ENCODE assay signal across 25 cellular contexts in genomic region chr17:65290041-65290440, GRCh38.
A peak's percentile ranks its signal among the peaks of the same experiment; 100 is the strongest.
DNase-seq lines count a peak whose midpoint lies in the region; ATAC-seq, FAIRE-seq and TF ChIP-seq lines count a peak whose summit lies in the region.
"Had no signal": no experiment of that assay in that cellular context is flagged by ENCODE, and none has a peak within 500 bp of the region (broad histone marks: within the 10 kb centered on the region; RNA-seq: fewer than 3 reads in every experiment).

No MANE protein-coding gene starts in this region.

- peaks cover 5% of the 10 kb centered on the region for H3K4me1 Mint-ChIP-seq in activated T-helper 17 cell treated with anti-CD3 and anti-CD28 coated beads, Interleukin-2, amount 50 U/mL, for 72 hours

- peak; percentile 58 for FAIRE-seq in endothelial cell of umbilical vein (lab: Jason Lieb, UNC)
- FAIRE-seq: A549, GM12891 had no signal

- POLR2A ChIA-PET in endothelial cell of umbilical vein (lab: Charles Lee) (no interaction called here), HEK293T (lab: Yijun Ruan, JAX) (no interaction called here)

- peaks cover 7% of the 10 kb centered on the region for H3K27me3 Mint-ChIP-seq in activated T-helper 17 cell treated with anti-CD3 and anti-CD28 coated beads, Interleukin-2, amount 50 U/mL, for 72 hours

- no peaks in the 10 kb centered on the region for H4K20me1 ChIP-seq in endothelial cell of umbilical vein (replicated peaks; ENCODE audit: control insufficient read depth, extremely low read depth, insufficient read depth, low read length)
- H4K20me1 ChIP-seq: BLaER1 treated with 17β-estradiol and CSF1 and Interleukin-3, amounts not matched to agents 10 nM and 100 nM had no signal

- intact Hi-C loops in endothelial cell of umbilical vein (cut with micrococcal nuclease), result loop anchor here (5.0 kb wide), 1 partner anchor 627 kb away; no protein-coding TSS in a partner anchor
- intact Hi-C loops in mucosa of descending colon (cut with DNase I, micrococcal nuclease), result no loop called here

- CTCF ChIA-PET in endothelial cell of umbilical vein (lab: Charles Lee), result interaction anchor here (7.6 kb wide), 1 partner anchor 875 kb away, joined by 119 read pairs; no protein-coding TSS in a partner anchor
- CTCF ChIA-PET in HEK293T (lab: Yijun Ruan, JAX), result no interaction called here

- no peak overlapping the region for H3K27ac ChIP-seq in endothelial cell of umbilical vein (ENCODE audit: insufficient read depth, low read depth, low read length)
- H3K27ac ChIP-seq: A549; BLaER1 treated with 17β-estradiol and CSF1 and Interleukin-3, amounts not matched to agents 10 nM and 100 nM; RWPE1 had no signal

- H3K4me1 ChIP-seq in endothelial cell of umbilical vein (ENCODE audit: control insufficient read depth, extremely low read depth, insufficient read depth, low read length) (peaks cover 24% of the 10 kb centered on the region), mucosa of descending colon (ENCODE audit: low read depth) (peaks cover 19% of the 10 kb centered on the region)
- H3K4me1 ChIP-seq: A549 had no signal

- no TSS peak for BruUV-seq in endothelial cell of umbilical vein (replicated peaks; lab: Mats Ljungman, UMichigan)

- H3K27me3 ChIP-seq in endothelial cell of umbilical vein (ENCODE audit: control insufficient read depth in 2 of 2, insufficient read depth in 2 of 2, low read length in 2 of 2), result no peaks in the 10 kb centered on the region
- H3K27me3 ChIP-seq: BLaER1 treated with 17β-estradiol and CSF1 and Interleukin-3, amounts not matched to agents 10 nM and 100 nM; MG63 had no signal

- TF ChIP-seq POLR2A in endothelial cell of umbilical vein (IDR thresholded peaks at IDR 0.05; ENCODE audit: low read depth, low read length), result no peak

- peak overlapping the region; percentile 50 for H3K4me2 ChIP-seq in endothelial cell of umbilical vein (ENCODE audit: insufficient read depth, low read length)
- H3K4me2 ChIP-seq: A549; BLaER1 treated with 17β-estradiol and CSF1 and Interleukin-3, amounts not matched to agents 10 nM and 100 nM had no signal

- peaks cover under 1% of the 10 kb centered on the region for H3K9me3 Mint-ChIP-seq in activated T-helper 17 cell treated with anti-CD3 and anti-CD28 coated beads, Interleukin-2, amount 50 U/mL, for 72 hours
- H3K9me3 Mint-ChIP-seq: CD4-positive, alpha-beta T cell; HFFc6 had no signal

- H3K9me3 ChIP-seq in endothelial cell of umbilical vein (replicated peaks; ENCODE audit: control insufficient read depth, insufficient read depth, low read length) (no peaks in the 10 kb centered on the region), mucosa of descending colon (no peaks in the 10 kb centered on the region)
- H3K9me3 ChIP-seq: A549; BLaER1 treated with 17β-estradiol and CSF1 and Interleukin-3, amounts not matched to agents 10 nM and 100 nM; MG63 had no signal

- H3K9ac ChIP-seq in endothelial cell of umbilical vein (replicated peaks; ENCODE audit: extremely low read depth, insufficient read depth, low read length), result no peak overlapping the region
- H3K9ac ChIP-seq: BLaER1 treated with 17β-estradiol and CSF1 and Interleukin-3, amounts not matched to agents 10 nM and 100 nM had no signal

- no peak overlapping the region for H3K4me3 Mint-ChIP-seq in activated T-helper 17 cell treated with anti-CD3 and anti-CD28 coated beads, Interleukin-2, amount 50 U/mL, for 72 hours
- H3K4me3 Mint-ChIP-seq: CD4-positive, alpha-beta T cell; HFFc6 had no signal

- H3K79me2 ChIP-seq in endothelial cell of umbilical vein (ENCODE audit: control insufficient read depth, insufficient read depth, low read length), result no peaks in the 10 kb centered on the region

- ATAC-seq in mucosa of descending colon, result peak; percentile 75
- ATAC-seq in activated T-helper 17 cell treated with anti-CD3 and anti-CD28 coated beads, Interleukin-2, amount 50 U/mL, for 72 hours (replicated peaks), result no peak
- ATAC-seq: A549 had no signal

- DNase-seq in LoVo (ENCODE audit: low spot score) (peak; percentile 52), endothelial cell of umbilical vein (ENCODE audit: low read depth, low spot score) (peak; percentile 47), mucosa of descending colon (peak in 1 of 3 donors; percentile 71), SHP77 (lab: John Stamatoyannopoulos, UW) (no peak), HEK293T (ENCODE audit: extremely low spot score) (no peak)
- DNase-seq in stimulated activated CD4-positive, alpha-beta T cell treated with anti-CD3 and anti-CD28 coated beads, Interleukin-4, amount 100 ng/mL, for 24 hours, result no peak
- DNase-seq: AML-193; CD4-positive, alpha-beta T cell; COR-L47; EL; GF-D8; H7; HFFc6; KBM-7; MG63; NCI-H1105 treated with DMSO at 0.1 percent for 48 hours; NCI-H2029; NCI-H2227 treated with DMSO at 0.1 percent for 48 hours; NCI-H526 treated with DMSO at 0.1 percent for 48 hours; SHP77 treated with DMSO at 0.1 percent for 48 hours had no signal

- no peak overlapping the region for H3K27ac Mint-ChIP-seq in activated T-helper 17 cell treated with anti-CD3 and anti-CD28 coated beads, Interleukin-2, amount 50 U/mL, for 72 hours
- H3K27ac Mint-ChIP-seq: CD4-positive, alpha-beta T cell; HFFc6 had no signal

- TF ChIP-seq CTCF in endothelial cell of umbilical vein (IDR thresholded peaks at IDR 0.05; ENCODE audit: extremely low read depth in 1 of 2, insufficient read depth in 1 of 2, low read depth in 1 of 2, low read length in 2 of 2), result no peak
- no peak for TF ChIP-seq CTCF in mucosa of descending colon (IDR thresholded peaks at IDR 0.05)

- peak overlapping the region; percentile 9 for H2AFZ ChIP-seq in endothelial cell of umbilical vein (ENCODE audit: low read depth, low read length)

- dilution Hi-C loops in endothelial cell of umbilical vein (cut with MboI; ENCODE audit: extremely low pct_ligation_motif_present, low sequenced_read_pairs), result no loop called here

- H3K36me3 ChIP-seq in endothelial cell of umbilical vein (ENCODE audit: control insufficient read depth in 2 of 2, extremely low read depth in 1 of 2, insufficient read depth in 2 of 2, low read length in 2 of 2) (no peaks in the 10 kb centered on the region), mucosa of descending colon (ENCODE audit: low read depth) (no peaks in the 10 kb centered on the region)
- H3K36me3 ChIP-seq: BLaER1 treated with 17β-estradiol and CSF1 and Interleukin-3, amounts not matched to agents 10 nM and 100 nM; MG63 had no signal

- no peaks in the 10 kb centered on the region for H3K9me1 ChIP-seq in endothelial cell of umbilical vein (replicated peaks; ENCODE audit: control insufficient read depth, extremely low read depth, insufficient read depth, low read length)

- no peak overlapping the region for H3K4me3 ChIP-seq in endothelial cell of umbilical vein (replicated peaks in 1 of 3; ENCODE audit: insufficient read depth in 1 of 3, low read depth in 1 of 3, low read length in 3 of 3)
- H3K4me3 ChIP-seq in mucosa of descending colon, result no peak overlapping the region
- H3K4me3 ChIP-seq: A549; BLaER1 treated with 17β-estradiol and CSF1 and Interleukin-3, amounts not matched to agents 10 nM and 100 nM; MG63 had no signal

- H3K36me3 Mint-ChIP-seq in activated T-helper 17 cell treated with anti-CD3 and anti-CD28 coated beads, Interleukin-2, amount 50 U/mL, for 72 hours (ENCODE audit: low read depth), result no peaks in the 10 kb centered on the region

TF ChIP-seq in endothelial cell of umbilical vein, 7 proteins besides CTCF, POLR2A, EP300 and RAD21:
- TF ChIP-seq MYC (IDR thresholded peaks at IDR 0.05; ENCODE audit: low read depth, low read length), result no peak
- peak; percentile 84 for TF ChIP-seq GATA2 (IDR thresholded peaks at IDR 0.05; ENCODE audit: insufficient read depth, insufficient read length, low read depth, low read length)
- TF ChIP-seq FOS (IDR thresholded peaks at IDR 0.05; ENCODE audit: borderline replicate concordance, insufficient read depth, low read length), result no peak

TF ChIP-seq in HEK293T, 16 proteins besides CTCF, POLR2A, EP300 and RAD21:
- TF ChIP-seq PKNOX1 (IDR thresholded peaks at IDR 0.05), result no peak
- TF ChIP-seq ZNF384 (IDR thresholded peaks at IDR 0.05), result no peak
- TF ChIP-seq FOXA1 (IDR thresholded peaks at IDR 0.05), result no peak

Comparison
In these comparisons a context has a peak if more than half of its experiments do, and no peak if none do; other contexts are left out.
1. DNase-seq: peak in LoVo (single experiment) and endothelial cell of umbilical vein (single experiment); none in SHP77 (0 of 2), HEK293T (single experiment) and stimulated activated CD4-positive, alpha-beta T cell treated with anti-CD3 and anti-CD28 coated beads, Interleukin-4, amount 100 ng/mL, for 24 hours (single experiment).